Comparison of ENCODE assay signal across 8 cellular contexts in the genomic region with DNA sequence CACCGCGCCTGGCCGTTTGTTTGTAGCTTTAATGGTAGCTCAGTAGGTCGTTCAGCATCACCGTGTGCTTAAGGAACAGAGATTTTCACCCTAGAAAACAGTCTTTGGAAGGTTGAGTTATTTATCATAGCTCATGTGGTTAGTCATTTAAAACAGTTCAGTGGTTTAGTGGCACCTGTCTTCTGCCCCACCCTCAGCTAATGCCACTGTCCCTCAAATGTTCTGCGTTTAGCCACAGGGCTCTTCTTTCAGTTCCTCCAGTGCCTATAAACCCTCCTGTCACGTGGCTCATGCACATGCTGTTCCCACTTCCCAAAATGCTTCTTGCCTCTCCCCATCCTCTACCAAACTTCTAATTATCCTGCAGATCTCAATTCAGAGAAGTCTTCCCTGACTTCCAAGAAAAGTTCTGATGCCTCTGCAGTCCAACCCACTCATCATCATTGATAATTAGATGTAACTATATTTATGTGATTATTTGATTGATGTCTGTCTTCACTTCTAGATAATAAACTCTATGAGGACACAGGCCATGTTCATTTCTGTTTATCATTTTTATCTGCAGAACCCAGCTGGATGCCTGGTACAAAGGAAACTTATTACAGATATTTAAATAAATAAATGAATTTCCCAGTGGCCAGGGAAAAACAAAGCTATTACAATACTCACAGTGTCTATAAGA. TPM values are rescaled to one million over a fixed set of nuclear protein-coding genes. Genes with fewer than 3 reads are reported as not detected.
DNase-seq lines count a peak whose midpoint lies in the region; ATAC-seq, FAIRE-seq and TF ChIP-seq lines count a peak whose summit lies in the region.

No MANE protein-coding gene starts in this region.

- no peaks in the 10 kb centered on the region for H3K27me3 ChIP-seq in colonic mucosa

- H3K36me3 ChIP-seq in colonic mucosa (no peaks in the 10 kb centered on the region), kidney (ENCODE audit: control insufficient read depth in 1 of 2, insufficient read depth in 2 of 2, low read length in 2 of 2) (no peaks in the 10 kb centered on the region)

- H3K9ac ChIP-seq in colonic mucosa (ENCODE audit: low read depth in 2 of 2, low read length in 2 of 2) (no peak overlapping the region), kidney (ENCODE audit: low read length in 2 of 2) (no peak overlapping the region)

- H3K9me3 ChIP-seq in colonic mucosa: no peaks in the 10 kb centered on the region
- H3K9me3 ChIP-seq in kidney (ENCODE audit: control insufficient read depth in 1 of 2, low read length in 2 of 2): no peaks in the 10 kb centered on the region

- peak; percentile 45 for DNase-seq in colonic mucosa
- no peak for DNase-seq in omental fat pad (ENCODE audit: low spot score)
- no peak for DNase-seq in NCI-H2081 (lab: John Stamatoyannopoulos, UW)
- DNase-seq in kidney: no peak
- DNase-seq in putamen (ENCODE audit: low spot score): no peak

- H3K4me3 ChIP-seq in colonic mucosa (no peak overlapping the region), kidney (ENCODE audit: low read length in 2 of 2) (no peak overlapping the region)

- TF ChIP-seq CTCF in colonic mucosa (IDR thresholded peaks at IDR 0.05) (no peak), omental fat pad (IDR thresholded peaks at IDR 0.05) (no peak), kidney (IDR thresholded peaks at IDR 0.05; ENCODE audit: borderline replicate concordance, extremely low read depth, insufficient read depth) (no peak)

- ATAC-seq in GM18499 (IDR thresholded peaks at IDR 0.05; ENCODE audit: insufficient read depth, unreplicated experiment) (peak; percentile 54), GM21390 (IDR thresholded peaks at IDR 0.05; ENCODE audit: unreplicated experiment) (peak; percentile 69), HG03460 (IDR thresholded peaks at IDR 0.05; ENCODE audit: unreplicated experiment) (peak; percentile 82), omental fat pad (ENCODE audit: low FRiP score) (no peak)

- intact Hi-C loops in colonic mucosa (cut with DNase I) (no loop called here), kidney (cut with DNase I) (no loop called here)

- H3K4me1 ChIP-seq in colonic mucosa (no peaks in the 10 kb centered on the region), kidney (ENCODE audit: control insufficient read depth in 1 of 2, insufficient read depth in 1 of 2, low read depth in 1 of 2, low read length in 2 of 2) (no peaks in the 10 kb centered on the region)

- no peak for FAIRE-seq in kidney (lab: Jason Lieb, UNC)

- H3K27ac ChIP-seq in colonic mucosa: no peak overlapping the region
- no peak overlapping the region for H3K27ac ChIP-seq in kidney (ENCODE audit: low read depth in 2 of 2, low read length in 2 of 2)

RNA-seq across cellular contexts. Expression of a gene that starts 14.4 kb away (rescaled TPM):
- total RNA-seq in colonic mucosa (10 to 100 TPM; 14.3 to 14.4 TPM), omental fat pad (10 to 100 TPM in 3 of 4 donors, 1 to 10 TPM in 1; 9.1 to 27.2 (median 18.3) TPM), kidney (4.0 TPM)
- 6.1 TPM for polyA plus RNA-seq in kidney (ENCODE audit: insufficient read depth, low read depth, low replicate concordance)
